ENCODE assay signal across 11 cellular contexts in genomic region chr2:196162586-196163180, GRCh38. TPM values are rescaled to one million over a fixed set of nuclear protein-coding genes. Genes with fewer than 3 reads are reported as not detected.
A peak's percentile ranks its signal among the peaks of the same experiment; 100 is the strongest.
DNase-seq lines count a peak whose midpoint lies in the region; ATAC-seq lines count a peak whose summit lies in the region.
"Had no signal": no experiment of that assay in that cellular context is flagged by ENCODE, and none has a peak within 500 bp of the region (broad histone marks: within the 10 kb centered on the region; RNA-seq: fewer than 3 reads in every experiment).

No MANE protein-coding gene starts in this region.

- H3K36me3 Mint-ChIP-seq in activated CD8-positive, alpha-beta memory T cell treated with anti-CD3 and anti-CD28 coated beads, Interleukin-2, amount 10 ng/mL, durations not matched to agents 7 days and 5 days: peaks cover 88% of the 10 kb centered on the region
- peaks cover 74% of the 10 kb centered on the region for H3K36me3 Mint-ChIP-seq in central memory CD8-positive, alpha-beta T cell (ENCODE audit: insufficient read depth)

- no peaks in the 10 kb centered on the region for H3K27me3 Mint-ChIP-seq in activated CD8-positive, alpha-beta memory T cell treated with anti-CD3 and anti-CD28 coated beads, Interleukin-2, amount 10 ng/mL, durations not matched to agents 7 days and 5 days
- no peaks in the 10 kb centered on the region for H3K27me3 Mint-ChIP-seq in central memory CD8-positive, alpha-beta T cell

- H3K9me3 Mint-ChIP-seq in activated CD8-positive, alpha-beta memory T cell treated with anti-CD3 and anti-CD28 coated beads, Interleukin-2, amount 10 ng/mL, durations not matched to agents 7 days and 5 days (ENCODE audit: low read depth): no peaks in the 10 kb centered on the region
- H3K9me3 Mint-ChIP-seq in central memory CD8-positive, alpha-beta T cell: no peaks in the 10 kb centered on the region

- DNase-seq in activated CD8-positive, alpha-beta memory T cell treated with anti-CD3 and anti-CD28 coated beads, Interleukin-2, amount 10 ng/mL, durations not matched to agents 7 days and 5 days: no peak
- no peak for DNase-seq in activated CD8-positive, alpha-beta memory T cell treated with anti-CD3 and anti-CD28 coated beads, Interleukin-2, amount 50 U/mL, for 48 hours
- DNase-seq in Karpas-422: no peak
- DNase-seq in central memory CD8-positive, alpha-beta T cell (ENCODE audit: low spot score in 2 of 2): no peak
- no peak for DNase-seq in stimulated activated naive CD8-positive, alpha-beta T cell treated with anti-CD3 and anti-CD28 coated beads, Interleukin-15, Interleukin-2, amounts not matched to agents 100 U/mL and 50 U/mL, for 24 hours
- no peak for DNase-seq in mesenteric fat pad (ENCODE audit: low spot score)
- no peak for DNase-seq in mucosa of gallbladder (ENCODE audit: low spot score)
- DNase-seq in NCI-H2029 treated with DMSO at 0.1 percent for 48 hours (lab: John Stamatoyannopoulos, UW): no peak
- DNase-seq: foreskin keratinocyte, KBM-7 had no signal

- H2AFZ ChIP-seq in Karpas-422 (ENCODE audit: low read length): no peak overlapping the region

- H3K27ac ChIP-seq in Karpas-422 (ENCODE audit: low read length): peak overlapping the region; percentile 88
- H3K27ac ChIP-seq: foreskin keratinocyte, VCaP had no signal

- peaks cover 81% of the 10 kb centered on the region for H3K4me1 ChIP-seq in Karpas-422 (ENCODE audit: low read length)

- H3K4me3 Mint-ChIP-seq in activated CD8-positive, alpha-beta memory T cell treated with anti-CD3 and anti-CD28 coated beads, Interleukin-2, amount 10 ng/mL, durations not matched to agents 7 days and 5 days: peak overlapping the region; percentile 99
- peak overlapping the region; percentile 99 for H3K4me3 Mint-ChIP-seq in central memory CD8-positive, alpha-beta T cell

- peaks cover 95% of the 10 kb centered on the region for H3K79me2 ChIP-seq in Karpas-422 (ENCODE audit: low read length)

- H3K9ac ChIP-seq in Karpas-422 (ENCODE audit: low read length): no peak overlapping the region

- CTCF ChIA-PET in activated CD8-positive, alpha-beta memory T cell treated with anti-CD3 and anti-CD28 coated beads, Interleukin-2, amount 10 ng/mL, durations not matched to agents 7 days and 5 days (lab: Charles Lee): interaction anchor here (0.8 to 1.8 kb wide), 5 partner anchors 14 to 114 kb away, joined by 3 to 12 read pairs (median 5); no protein-coding TSS in a partner anchor

- ATAC-seq in activated CD8-positive, alpha-beta memory T cell treated with anti-CD3 and anti-CD28 coated beads, Interleukin-2, amount 10 ng/mL, durations not matched to agents 7 days and 5 days: peak; percentile 24
- peak; percentile 6 for ATAC-seq in central memory CD8-positive, alpha-beta T cell (replicated peaks; ENCODE audit: extremely low read depth, poor library complexity, severe bottlenecking)
- ATAC-seq in stimulated activated naive CD8-positive, alpha-beta T cell treated with anti-CD3 and anti-CD28 coated beads, Interleukin-15, Interleukin-2, amounts not matched to agents 100 U/mL and 50 U/mL, for 24 hours: peak; percentile 3
- ATAC-seq: foreskin keratinocyte had no signal

- H3K36me3 ChIP-seq in Karpas-422 (ENCODE audit: insufficient read depth, low read length): peaks cover 90% of the 10 kb centered on the region

- H4K20me1 ChIP-seq in Karpas-422 (ENCODE audit: insufficient read depth, low read depth, low read length): peaks cover 51% of the 10 kb centered on the region

- H3K27ac Mint-ChIP-seq in activated CD8-positive, alpha-beta memory T cell treated with anti-CD3 and anti-CD28 coated beads, Interleukin-2, amount 10 ng/mL, durations not matched to agents 7 days and 5 days: peak overlapping the region; percentile 88
- peak overlapping the region; percentile 96 for H3K27ac Mint-ChIP-seq in central memory CD8-positive, alpha-beta T cell (ENCODE audit: low read depth)

- H3K9me3 ChIP-seq in Karpas-422 (ENCODE audit: low read length): no peaks in the 10 kb centered on the region

- no peak overlapping the region for H3K4me3 ChIP-seq in Karpas-422 (ENCODE audit: low read length)

- peaks cover 46% of the 10 kb centered on the region for H3K4me1 Mint-ChIP-seq in activated CD8-positive, alpha-beta memory T cell treated with anti-CD3 and anti-CD28 coated beads, Interleukin-2, amount 10 ng/mL, durations not matched to agents 7 days and 5 days
- peaks cover 60% of the 10 kb centered on the region for H3K4me1 Mint-ChIP-seq in central memory CD8-positive, alpha-beta T cell

- no peaks in the 10 kb centered on the region for H3K9me2 ChIP-seq in Karpas-422 (replicated peaks; ENCODE audit: insufficient read depth, low read length)

- H3K27me3 ChIP-seq in Karpas-422 (ENCODE audit: low read length): no peaks in the 10 kb centered on the region
- H3K27me3 ChIP-seq: foreskin keratinocyte had no signal

- H3K4me2 ChIP-seq in Karpas-422 (ENCODE audit: low read depth, low read length, poor library complexity, severe bottlenecking): no peak overlapping the region

RNA-seq across cellular contexts. Expression of gene STK17B, which starts 8.7 kb away (rescaled TPM):
- 100 to 1,000 TPM; 389 to 511 TPM for total RNA-seq in activated CD8-positive, alpha-beta memory T cell treated with anti-CD3 and anti-CD28 coated beads, Interleukin-2, amount 10 ng/mL, durations not matched to agents 7 days and 5 days
- 224 and 353 TPM in 2 replicates for total RNA-seq in Karpas-422 (2014; rRNA removed; shearing (Covaris generic); ENCODE audit: low replicate concordance)
- 67.7 TPM for total RNA-seq in mesenteric fat pad
- total RNA-seq in mucosa of gallbladder: 24.0 TPM
